In the genomic region with DNA sequence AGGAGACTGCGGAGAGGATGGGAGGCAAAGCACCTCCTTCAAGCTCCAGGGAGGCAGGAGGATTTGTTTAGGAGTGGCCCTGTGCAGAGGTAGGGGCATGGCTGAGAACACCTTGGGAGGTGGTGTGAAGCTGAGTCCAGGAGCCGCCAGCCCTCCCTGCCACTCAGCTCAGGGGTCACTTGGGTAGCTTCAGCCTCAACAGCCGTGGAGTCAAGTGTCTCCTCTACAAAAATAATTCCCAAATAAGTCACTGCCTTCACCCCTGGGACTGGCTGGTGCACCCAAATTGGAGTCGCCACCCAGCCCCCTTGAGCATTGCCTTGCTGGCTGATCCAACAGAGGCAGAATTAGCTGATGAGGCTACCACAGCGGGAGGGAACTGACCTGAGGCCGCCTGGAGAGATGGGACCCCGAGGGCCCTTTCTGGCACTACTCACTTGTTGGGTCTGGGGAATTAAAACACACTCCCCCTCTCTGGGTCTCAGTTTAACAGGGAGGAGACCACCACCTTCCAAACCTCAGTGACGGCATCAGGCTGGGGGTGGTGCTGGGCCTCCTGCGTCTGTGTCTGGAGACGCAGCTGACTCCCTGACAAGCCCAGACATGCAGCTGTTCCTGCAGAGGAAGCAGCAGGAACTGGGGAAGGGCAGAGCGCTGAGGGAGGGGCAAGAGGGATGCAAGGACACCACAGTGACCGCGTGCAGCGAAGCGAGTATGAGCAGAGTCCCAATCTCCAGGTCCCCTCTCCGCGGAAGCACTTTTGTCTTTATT, we compare ENCODE assay signal across 9 cellular contexts.
A peak's percentile ranks its signal among the peaks of the same experiment; 100 is the strongest.
DNase-seq lines count a peak whose midpoint lies in the region; ATAC-seq and TF ChIP-seq lines count a peak whose summit lies in the region.
"Had no signal": no experiment of that assay in that cellular context is flagged by ENCODE, and none has a peak within 500 bp of the region (broad histone marks: within the 10 kb centered on the region; RNA-seq: fewer than 3 reads in every experiment).

No MANE protein-coding gene starts in this region.

- H3K4me1 Mint-ChIP-seq in glutamatergic neuron (ENCODE audit: low read depth, unreplicated experiment) (peaks cover 44% of the 10 kb centered on the region), T-helper 17 cell (peaks cover 14% of the 10 kb centered on the region)

- H3K36me3 Mint-ChIP-seq in glutamatergic neuron (ENCODE audit: unreplicated experiment) = no peaks in the 10 kb centered on the region
- no peaks in the 10 kb centered on the region for H3K36me3 Mint-ChIP-seq in T-helper 17 cell (ENCODE audit: low read depth)

- H3K27me3 ChIP-seq in sigmoid colon = no peaks in the 10 kb centered on the region
- H3K27me3 ChIP-seq: right lobe of liver had no signal

- intact Hi-C loops in sigmoid colon (cut with DNase I) = loop anchor here (5.0 to 10.0 kb wide), 2 partner anchors 167 to 409 kb away; a partner anchor contains a TSS

- H3K27ac Mint-ChIP-seq in glutamatergic neuron (ENCODE audit: unreplicated experiment) = peak overlapping the region; percentile 88
- no peak overlapping the region for H3K27ac Mint-ChIP-seq in T-helper 17 cell

- peaks cover 0 to 52% (median 44%) of the 10 kb centered on the region in 4 donors for H3K4me1 ChIP-seq in sigmoid colon

- 54 to 62% methylated on average over 17 of the region's 17 CpGs for WGBS in sigmoid colon, 2 donors

- TF ChIP-seq CTCF in glutamatergic neuron (IDR thresholded peaks at IDR 0.05; ENCODE audit: partially characterized antibody, unreplicated experiment) (no peak), sigmoid colon (IDR thresholded peaks at IDR 0.05) (no peak)

- H3K4me3 ChIP-seq in sigmoid colon = no peak overlapping the region
- H3K4me3 ChIP-seq: right lobe of liver had no signal

- peaks cover 26% of the 10 kb centered on the region for H3K9me3 Mint-ChIP-seq in glutamatergic neuron (ENCODE audit: unreplicated experiment)

- H3K36me3 ChIP-seq in sigmoid colon = no peaks in the 10 kb centered on the region
- H3K36me3 ChIP-seq: right lobe of liver had no signal

- H3K4me3 Mint-ChIP-seq in glutamatergic neuron (ENCODE audit: unreplicated experiment) (peak overlapping the region; percentile 64), T-helper 17 cell (no peak overlapping the region)

- no peaks in the 10 kb centered on the region for H3K9me3 ChIP-seq in sigmoid colon
- H3K9me3 ChIP-seq in T-helper 17 cell (ENCODE audit: control insufficient read depth, low read length, poor library complexity, severe bottlenecking) = no peaks in the 10 kb centered on the region
- H3K9me3 ChIP-seq: right lobe of liver had no signal

- H3K27ac ChIP-seq in sigmoid colon = peak overlapping the region; percentile 33 to 66 (median 61)

- TF ChIP-seq POLR2A in sigmoid colon (IDR thresholded peaks at IDR 0.05) = no peak

- DNase-seq in AG08395 (ENCODE audit: low spot score) = peak; percentile 75
- peak; percentile 49 for DNase-seq in HT-29 (ENCODE audit: low spot score)
- peak; percentile 60 for DNase-seq in SW480 (ENCODE audit: low spot score)
- peak; percentile 79 for DNase-seq in glutamatergic neuron
- DNase-seq in sigmoid colon = peak; percentile 80
- no peak for DNase-seq in T-helper 17 cell

- no peak for TF ChIP-seq EP300 in sigmoid colon (IDR thresholded peaks at IDR 0.05)

- ATAC-seq in GM21360 (IDR thresholded peaks at IDR 0.05; ENCODE audit: unreplicated experiment) (no peak), HG03025 (IDR thresholded peaks at IDR 0.05; ENCODE audit: low FRiP score, unreplicated experiment) (no peak), T-helper 17 cell (no peak)
- ATAC-seq: right lobe of liver had no signal

- H3K27me3 Mint-ChIP-seq in glutamatergic neuron (ENCODE audit: unreplicated experiment) = peaks cover 25% of the 10 kb centered on the region
- H3K27me3 Mint-ChIP-seq in T-helper 17 cell = no peaks in the 10 kb centered on the region

Comparison
In these comparisons a context has a peak if more than half of its experiments do, and no peak if none do; other contexts are left out.
1. DNase-seq: peak in AG08395 (single experiment), HT-29 (single experiment), SW480 (single experiment), glutamatergic neuron (single experiment) and sigmoid colon (single experiment); none in T-helper 17 cell (0 of 3).